Comparison of ENCODE assay signal across 8 cellular contexts in the genomic region with DNA sequence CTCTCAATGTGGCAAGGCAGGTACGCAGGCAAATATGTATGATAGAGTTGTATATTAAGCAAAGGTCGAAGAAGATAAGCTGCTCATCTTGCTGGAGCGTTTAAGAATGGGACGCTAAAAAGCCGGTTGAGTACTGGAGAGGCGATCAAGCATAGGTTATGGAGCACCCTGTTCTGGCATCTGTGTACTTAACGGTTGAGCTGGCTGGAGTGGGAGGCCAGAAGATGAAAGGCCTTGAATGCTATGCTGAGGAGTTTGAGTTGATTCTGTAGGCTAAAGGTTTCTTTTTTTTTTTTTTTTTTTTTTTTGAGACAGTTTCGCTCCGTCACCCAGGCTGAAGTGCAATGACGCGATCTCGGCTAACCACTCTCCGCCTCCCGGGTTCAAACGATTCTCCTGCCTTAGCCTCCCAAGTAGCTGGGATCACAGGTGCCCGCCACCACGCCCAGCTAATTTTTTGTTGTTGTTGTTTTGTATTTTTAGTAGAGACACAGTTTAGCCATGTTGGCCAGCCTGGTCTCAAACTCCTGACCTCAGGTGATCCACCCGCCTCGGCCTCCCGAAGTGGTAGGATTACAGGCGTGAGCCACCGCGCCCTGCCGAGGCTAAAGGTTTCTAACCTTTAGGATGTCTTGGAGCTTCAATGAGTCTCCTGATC. TPM values are rescaled to one million over a fixed set of nuclear protein-coding genes. Genes with fewer than 3 reads are reported as not detected.
A peak's percentile ranks its signal among the peaks of the same experiment; 100 is the strongest.
DNase-seq lines count a peak whose midpoint lies in the region; TF ChIP-seq lines count a peak whose summit lies in the region.

No MANE protein-coding gene starts in this region.

- no peaks in the 10 kb centered on the region for H3K9me3 ChIP-seq in thymus (ENCODE audit: control insufficient read depth)

- peaks cover 26% of the 10 kb centered on the region for H3K36me3 Mint-ChIP-seq in activated naive CD4-positive, alpha-beta T cell treated with anti-CD3 and anti-CD28 coated beads for 36 hours (ENCODE audit: low read depth)

- H3K4me1 Mint-ChIP-seq in activated naive CD4-positive, alpha-beta T cell treated with anti-CD3 and anti-CD28 coated beads for 36 hours (ENCODE audit: low read depth) = peaks cover 47% of the 10 kb centered on the region

- POLR2A ChIA-PET in GM10248 (lab: Yijun Ruan, JAX) = interaction anchor here (0.6 to 2.5 kb wide), 7 partner anchors 11 to 823 kb away, joined by 3 to 11 read pairs (median 4); no protein-coding TSS in a partner anchor

- H3K4me3 Mint-ChIP-seq in activated naive CD4-positive, alpha-beta T cell treated with anti-CD3 and anti-CD28 coated beads for 36 hours = no peak overlapping the region

- H3K36me3 ChIP-seq in thymus (ENCODE audit: control insufficient read depth, insufficient read depth) = peaks cover 16% of the 10 kb centered on the region

- peaks cover 15% of the 10 kb centered on the region for H3K4me1 ChIP-seq in thymus (ENCODE audit: control insufficient read depth, insufficient read depth, low read length)

- CTCF ChIA-PET in activated naive CD4-positive, alpha-beta T cell treated with anti-CD3 and anti-CD28 coated beads for 36 hours (lab: Charles Lee) = interaction anchor here (0.7 to 4.1 kb wide), 7 partner anchors 10 to 131 kb away, joined by 3 to 36 read pairs (median 5); a partner anchor contains a TSS
- CTCF ChIA-PET in GM10248 (lab: Yijun Ruan, JAX) = interaction anchor here (0.7 to 4.4 kb wide), 8 partner anchors 11 to 346 kb away, joined by 3 to 42 read pairs (median 4); a partner anchor contains a TSS

- no peaks in the 10 kb centered on the region for H3K27me3 ChIP-seq in thymus (ENCODE audit: control insufficient read depth, insufficient read depth)

- DNase-seq in NCI-H82 (lab: John Stamatoyannopoulos, UW) (peak; percentile 71), NCI-H82 treated with DMSO at 0.1 percent for 48 hours (lab: John Stamatoyannopoulos, UW; ENCODE audit: unreplicated experiment) (no peak), SK-N-DZ (ENCODE audit: low spot score) (peak; percentile 47), GM10248 (ENCODE audit: extremely low spot score) (no peak), NK-92 (lab: John Stamatoyannopoulos, UW; ENCODE audit: unreplicated experiment) (no peak)
- no peak for DNase-seq in activated naive CD4-positive, alpha-beta T cell treated with anti-CD3 and anti-CD28 coated beads for 36 hours

- H3K27me3 Mint-ChIP-seq in activated naive CD4-positive, alpha-beta T cell treated with anti-CD3 and anti-CD28 coated beads for 36 hours (ENCODE audit: low read depth) = no peaks in the 10 kb centered on the region

- no peak overlapping the region for H3K27ac Mint-ChIP-seq in activated naive CD4-positive, alpha-beta T cell treated with anti-CD3 and anti-CD28 coated beads for 36 hours

- peak overlapping the region; percentile 87 for H3K27ac ChIP-seq in thymus (ENCODE audit: low read depth)

- H3K9me3 Mint-ChIP-seq in activated naive CD4-positive, alpha-beta T cell treated with anti-CD3 and anti-CD28 coated beads for 36 hours = no peaks in the 10 kb centered on the region

- TF ChIP-seq CTCF in GM10248 (IDR thresholded peaks at IDR 0.05; ENCODE audit: control extremely low read depth, extremely low read depth, low read depth, missing control alignments) = no peak

- intact Hi-C loops in activated naive CD4-positive, alpha-beta T cell treated with anti-CD3 and anti-CD28 coated beads for 36 hours (cut with micrococcal nuclease) = loop anchor here (1.0 kb wide), 10 partner anchors 11 to 403 kb away; a partner anchor contains a TSS

- peak overlapping the region; percentile 99 for H3K4me3 ChIP-seq in iPS-11a (ENCODE audit: low read depth, low read length)
- peak overlapping the region; percentile 90 for H3K4me3 ChIP-seq in thymus (ENCODE audit: low read length)

- 92% methylated on average over 24 of the region's 24 CpGs for WGBS in thymus

RNA-seq across cellular contexts. Expression of a gene that starts 0.8 kb away (rescaled TPM):
- polyA plus RNA-seq in SK-N-DZ (2014; cell fraction: cytosol; rRNA removed) = 84.3 and 84.8 TPM in 2 replicates
- polyA plus RNA-seq in SK-N-DZ (2014; cell fraction: nucleus; rRNA removed) = 250 and 318 TPM in 2 replicates
- polyA plus RNA-seq in thymus = 45.8 TPM
- 10 to 100 TPM; 82.3 to 87.2 TPM for total RNA-seq in activated naive CD4-positive, alpha-beta T cell treated with anti-CD3 and anti-CD28 coated beads for 36 hours

RNA-seq across cellular contexts. Expression of a gene that starts 6.4 kb away (rescaled TPM):
- polyA plus RNA-seq in SK-N-DZ (2014; cell fraction: cytosol; rRNA removed) = not detected in 2 replicates
- not detected in 2 replicates for polyA plus RNA-seq in SK-N-DZ (2014; cell fraction: nucleus; rRNA removed)
- polyA plus RNA-seq in thymus = 0.18 TPM
- under 1 TPM in 1 of 2 experiments, not detected in 1; 0.29 TPM for total RNA-seq in activated naive CD4-positive, alpha-beta T cell treated with anti-CD3 and anti-CD28 coated beads for 36 hours

RNA-seq across cellular contexts. Expression of a gene that starts 23.9 kb away (rescaled TPM):
- polyA plus RNA-seq in SK-N-DZ (2014; cell fraction: cytosol; rRNA removed) = 17.5 and 27.2 TPM in 2 replicates
- polyA plus RNA-seq in SK-N-DZ (2014; cell fraction: nucleus; rRNA removed) = 15.0 and 20.5 TPM in 2 replicates
- polyA plus RNA-seq in thymus = 17.2 TPM
- 10 to 100 TPM; 17.1 to 21.3 TPM for total RNA-seq in activated naive CD4-positive, alpha-beta T cell treated with anti-CD3 and anti-CD28 coated beads for 36 hours

RNA-seq across cellular contexts. Expression of a gene that starts 43.3 kb away (rescaled TPM):
- 27.9 and 32.8 TPM in 2 replicates for polyA plus RNA-seq in SK-N-DZ (2014; cell fraction: cytosol; rRNA removed)
- polyA plus RNA-seq in SK-N-DZ (2014; cell fraction: nucleus; rRNA removed) = 34.7 and 45.4 TPM in 2 replicates
- polyA plus RNA-seq in thymus = 58.5 TPM
- total RNA-seq in activated naive CD4-positive, alpha-beta T cell treated with anti-CD3 and anti-CD28 coated beads for 36 hours = 100 to 1,000 TPM; 154 to 159 TPM

Comparison
In these comparisons a context has a peak if more than half of its experiments do, and no peak if none do; other contexts are left out.
1. DNase-seq: peak in NCI-H82 (single experiment) and SK-N-DZ (single experiment); none in NCI-H82 treated with DMSO at 0.1 percent for 48 hours (single experiment), activated naive CD4-positive, alpha-beta T cell treated with anti-CD3 and anti-CD28 coated beads for 36 hours (single experiment), GM10248 (single experiment) and NK-92 (single experiment).